16 cellular contexts compared by ENCODE assay signal in the genomic region with DNA sequence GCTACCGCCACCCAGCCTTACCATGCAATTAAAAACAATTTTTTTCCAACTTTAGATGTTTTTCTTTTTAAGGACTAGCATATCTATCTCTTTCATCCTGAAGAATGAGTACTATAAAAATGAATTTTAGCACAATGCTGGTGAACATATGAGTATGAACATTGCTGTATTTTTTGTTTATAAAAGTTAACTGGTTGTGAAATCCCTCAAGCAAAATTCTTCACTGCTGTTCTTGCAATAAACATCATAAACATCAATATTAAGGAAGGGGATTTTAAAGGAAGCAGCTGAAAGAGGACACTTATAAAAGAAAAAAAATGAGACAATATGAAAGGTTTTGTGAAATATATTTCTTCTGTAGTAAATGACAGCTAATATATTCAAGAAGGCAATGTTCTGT. TPM values are rescaled to one million over a fixed set of nuclear protein-coding genes. Genes with fewer than 3 reads are reported as not detected.
"Had no signal": no experiment of that assay in that cellular context is flagged by ENCODE, and none has a peak within 500 bp of the region (broad histone marks: within the 10 kb centered on the region; RNA-seq: fewer than 3 reads in every experiment).

No MANE protein-coding gene starts in this region.

- DNase-seq: activated CD4-positive, alpha-beta T cell treated with anti-CD3 and anti-CD28 coated beads, Interleukin-2, amount 50 U/mL, for 1 hour; activated CD8-positive, alpha-beta memory T cell treated with anti-CD3 and anti-CD28 coated beads for 24 hours; activated naive CD4-positive, alpha-beta T cell; activated naive CD8-positive, alpha-beta T cell treated with anti-CD3 and anti-CD28 coated beads, Interleukin-2, amount 10 ng/mL, durations not matched to agents 7 days and 5 days; anterior cingulate cortex; foreskin melanocyte; head of caudate nucleus; naive B cell; ovary; stimulated activated CD4-positive, alpha-beta T cell treated with anti-CD3 and anti-CD28 coated beads, Interleukin-1b, Interleukin-23, amount 100 ng/mL, for 48 hours; stomach; T-helper 9 cell; trophoblast cell had no signal

- H3K36me3 ChIP-seq: ovary, stomach had no signal

- ATAC-seq: activated CD4-positive, CD25-positive, alpha-beta regulatory T cell treated with anti-CD3 and anti-CD28 coated beads, Interleukin-2, amount 50 U/mL, for 24 hours; esophagus mucosa; sciatic nerve had no signal

- H3K4me3 ChIP-seq: ovary had no signal

- H3K27me3 ChIP-seq: ovary, stomach had no signal

- H3K27ac ChIP-seq: ovary, stomach had no signal

- H3K9me3 ChIP-seq: ovary, stomach had no signal

RNA-seq across cellular contexts. Expression of gene PLSCR4, which starts 3.0 kb away (rescaled TPM):
- total RNA-seq: activated naive CD8-positive, alpha-beta T cell treated with anti-CD3 and anti-CD28 coated beads, Interleukin-2, amount 10 ng/mL, durations not matched to agents 7 days and 5 days had no signal
